8 cellular contexts compared by ENCODE assay signal in the genomic region with DNA sequence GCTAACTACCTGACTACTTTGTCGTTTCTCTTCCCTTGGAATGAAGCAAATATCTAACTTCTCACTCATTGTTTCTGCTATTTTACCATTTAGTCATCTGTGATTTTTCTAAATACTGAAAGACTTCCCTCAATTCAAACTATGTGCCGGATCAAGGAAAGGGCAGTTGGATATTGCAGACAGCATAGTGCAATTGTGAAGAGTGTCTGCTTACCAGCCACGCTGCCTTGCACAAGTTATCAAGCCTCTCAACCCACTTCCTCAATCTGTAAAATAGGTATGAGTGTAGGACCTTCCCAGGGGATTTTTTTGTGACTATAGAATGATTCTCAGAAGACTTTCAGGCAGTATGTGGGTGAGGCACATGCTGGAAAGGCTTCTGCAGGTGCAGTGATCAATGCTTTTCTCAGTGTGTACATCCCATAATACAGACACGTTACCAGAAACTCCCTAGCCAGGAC. TPM values are rescaled to one million over a fixed set of nuclear protein-coding genes. Genes with fewer than 3 reads are reported as not detected.
A peak's percentile ranks its signal among the peaks of the same experiment; 100 is the strongest.
DNase-seq lines count a peak whose midpoint lies in the region; ATAC-seq, FAIRE-seq and TF ChIP-seq lines count a peak whose summit lies in the region.

No MANE protein-coding gene starts in this region.

- H3K9me3 ChIP-seq in transverse colon: no peaks in the 10 kb centered on the region

- H3K27ac ChIP-seq in transverse colon: peak overlapping the region; percentile 86 to 92 (median 89)

- peak; percentile 50 for ATAC-seq in GM19043 (IDR thresholded peaks at IDR 0.05; ENCODE audit: low read depth, unreplicated experiment)
- peak; percentile 47 for ATAC-seq in HG03135 (IDR thresholded peaks at IDR 0.05; ENCODE audit: unreplicated experiment)

- TF ChIP-seq POLR2A in transverse colon (IDR thresholded peaks at IDR 0.05): no peak

- WGBS in transverse colon (ENCODE audit: low coverage in 1 of 2), 2 donors: 43 to 44% methylated on average over 3 to 4 of the region's 4 CpGs

- intact Hi-C loops in transverse colon (cut with DNase I; ENCODE audit: low total_unique reads): no loop called here

- in situ Hi-C loops in transverse colon (cut with MboI; ENCODE audit: low pct_ligation_motif_present in 1 of 4, low pct_unique_long_range_greater_than_20kb in 1 of 4, low sequenced_read_pairs in 3 of 4): loop anchor here in 1 of 4 donors (25.0 kb wide), 1 partner anchor 111 kb away; no protein-coding TSS in a partner anchor

- H3K4me1 ChIP-seq in transverse colon: peaks cover 56 to 72% (median 65%) of the 10 kb centered on the region in 4 donors

- TF ChIP-seq EP300 in transverse colon (IDR thresholded peaks at IDR 0.05; ENCODE audit: low read depth): no peak

- H3K36me3 ChIP-seq in bronchial epithelial cell (ENCODE audit: control insufficient read depth, insufficient read depth, low read length) (peaks cover 12% of the 10 kb centered on the region), transverse colon (no peaks in the 10 kb centered on the region)

- no peak for FAIRE-seq in bronchial epithelial cell (lab: Jason Lieb, UNC)

- H3K27me3 ChIP-seq in bronchial epithelial cell (ENCODE audit: control insufficient read depth, insufficient read depth, low read length) (no peaks in the 10 kb centered on the region), transverse colon (no peaks in the 10 kb centered on the region)

- DNase-seq in AG09319 (ENCODE audit: extremely low read depth, low read depth) (peak; percentile 59), bronchial epithelial cell (ENCODE audit: low read depth) (peak; percentile 53), transverse colon (no peak), NCI-H524 (lab: John Stamatoyannopoulos, UW) (no peak), SIG-M5 (lab: John Stamatoyannopoulos, UW) (no peak)
- no peak for DNase-seq in activated CD8-positive, alpha-beta memory T cell treated with anti-CD3 and anti-CD28 coated beads, Interleukin-2, amount 50 U/mL, for 48 hours

- no peak overlapping the region for H3K4me3 ChIP-seq in bronchial epithelial cell (ENCODE audit: low read depth, low read length)
- no peak overlapping the region for H3K4me3 ChIP-seq in transverse colon

- no peak for TF ChIP-seq CTCF in AG09319 (IDR thresholded peaks at IDR 0.05; ENCODE audit: low read depth, low read length)
- no peak for TF ChIP-seq CTCF in bronchial epithelial cell (IDR thresholded peaks at IDR 0.05; ENCODE audit: insufficient read depth, low read length, severe bottlenecking)
- no peak for TF ChIP-seq CTCF in transverse colon (IDR thresholded peaks at IDR 0.05)

RNA-seq across cellular contexts. Expression of a gene that starts 54.3 kb away (rescaled TPM):
- total RNA-seq in bronchial epithelial cell (114 and 137 TPM in 2 replicates), transverse colon (10 to 100 TPM; 40.0 to 85.7 (median 72.9) TPM)

Comparison
In these comparisons a context has a peak if more than half of its experiments do, and no peak if none do; other contexts are left out.
1. DNase-seq: peak in AG09319 (single experiment) and bronchial epithelial cell (single experiment); none in transverse colon (single experiment), NCI-H524 (0 of 2), activated CD8-positive, alpha-beta memory T cell treated with anti-CD3 and anti-CD28 coated beads, Interleukin-2, amount 50 U/mL, for 48 hours (single experiment) and SIG-M5 (single experiment).